17 cellular contexts compared by ENCODE assay signal in genomic region chr4:2823301-2823670, GRCh38.
"Had no signal": no experiment of that assay in that cellular context is flagged by ENCODE, and none has a peak within 500 bp of the region (broad histone marks: within the 10 kb centered on the region; RNA-seq: fewer than 3 reads in every experiment).

No MANE protein-coding gene starts in this region.

- ATAC-seq: stimulated activated naive CD8-positive, alpha-beta T cell treated with anti-CD3 and anti-CD28 coated beads, Interleukin-15, Interleukin-2, amounts not matched to agents 100 U/mL and 50 U/mL, for 24 hours had no signal

- H3K9me3 ChIP-seq: colonic mucosa, esophagus muscularis mucosa, SK-N-SH had no signal

- DNase-seq: activated CD4-positive, alpha-beta T cell treated with anti-CD3 and anti-CD28 coated beads for 1 hour; activated CD4-positive, alpha-beta T cell treated with anti-CD3 and anti-CD28 coated beads, Interleukin-2, amount 50 U/mL, for 48 hours; activated naive CD4-positive, alpha-beta T cell treated with anti-CD3 and anti-CD28 coated beads, Interleukin-2, amount 10 ng/mL, durations not matched to agents 7 days and 5 days; colonic mucosa; hippocampal formation; retina; SK-N-SH; stimulated activated CD4-positive, alpha-beta T cell treated with anti-CD3 and anti-CD28 coated beads, Interleukin-4, amount 100 ng/mL, for 4 hours; stimulated activated CD8-positive, alpha-beta memory T cell treated with anti-CD3 and anti-CD28 coated beads, Interleukin-4, amount 100 ng/mL, for 48 hours; stimulated activated naive CD8-positive, alpha-beta T cell treated with anti-CD3 and anti-CD28 coated beads, Interleukin-15, Interleukin-2, amounts not matched to agents 100 U/mL and 50 U/mL, for 24 hours; T-helper 1 cell; T1000 had no signal

- H3K27ac ChIP-seq: cardiac muscle cell, colonic mucosa, esophagus muscularis mucosa, parathyroid adenoma, skin epidermis had no signal

- H3K4me3 ChIP-seq: cardiac muscle cell, colonic mucosa, esophagus muscularis mucosa, skin epidermis had no signal

- H3K4me1 ChIP-seq: colonic mucosa, parathyroid adenoma had no signal

- H3K9ac ChIP-seq: parathyroid adenoma, SK-N-SH had no signal

- H3K36me3 ChIP-seq: cardiac muscle cell, colonic mucosa had no signal

- H3K27me3 ChIP-seq: cardiac muscle cell, colonic mucosa, esophagus muscularis mucosa had no signal

- FAIRE-seq: keratinocyte had no signal
